Comparison of ENCODE assay signal across 8 cellular contexts in genomic region chr16:11976850-11977205, GRCh38. TPM values are rescaled to one million over a fixed set of nuclear protein-coding genes. Genes with fewer than 3 reads are reported as not detected.
A peak's percentile ranks its signal among the peaks of the same experiment; 100 is the strongest.
DNase-seq lines count a peak whose midpoint lies in the region; ATAC-seq and TF ChIP-seq lines count a peak whose summit lies in the region.

No MANE protein-coding gene starts in this region.

- H3K9me2 ChIP-seq in hepatocyte (replicated peaks; ENCODE audit: insufficient read depth) = no peaks in the 10 kb centered on the region

- H2AFZ ChIP-seq in hepatocyte = peak overlapping the region; percentile 91

- ATAC-seq in stimulated activated memory B cell treated with anti-CD40 and anti-IgM and Interleukin-4, amounts not matched to agents 10 μg/mL and 1 μg/mL and 100 μg/mL, for 72 hours = peak; percentile 14
- ATAC-seq in GM18868 (IDR thresholded peaks at IDR 0.05; ENCODE audit: unreplicated experiment) = no peak
- ATAC-seq in HG03469 (IDR thresholded peaks at IDR 0.05; ENCODE audit: unreplicated experiment) = no peak

- H3K9me3 ChIP-seq in hepatocyte (ENCODE audit: low read depth) = no peaks in the 10 kb centered on the region

- peaks cover 39% of the 10 kb centered on the region for H3K4me1 Mint-ChIP-seq in activated naive CD4-positive, alpha-beta T cell treated with anti-CD3 and anti-CD28 coated beads, Interleukin-2, amount 10 ng/mL, durations not matched to agents 7 days and 5 days
- H3K4me1 Mint-ChIP-seq in activated CD4-positive, alpha-beta memory T cell treated with anti-CD3 and anti-CD28 coated beads for 36 hours (ENCODE audit: low read depth) = peaks cover 33% of the 10 kb centered on the region
- H3K4me1 Mint-ChIP-seq in stimulated activated memory B cell treated with anti-CD40 and anti-IgM and Interleukin-4, amounts not matched to agents 10 μg/mL and 1 μg/mL and 100 μg/mL, for 72 hours = peaks cover 61% of the 10 kb centered on the region

- H3K36me3 Mint-ChIP-seq in activated naive CD4-positive, alpha-beta T cell treated with anti-CD3 and anti-CD28 coated beads, Interleukin-2, amount 10 ng/mL, durations not matched to agents 7 days and 5 days = peaks cover 6% of the 10 kb centered on the region
- H3K36me3 Mint-ChIP-seq in activated CD4-positive, alpha-beta memory T cell treated with anti-CD3 and anti-CD28 coated beads for 36 hours = peaks cover 2% of the 10 kb centered on the region
- H3K36me3 Mint-ChIP-seq in stimulated activated memory B cell treated with anti-CD40 and anti-IgM and Interleukin-4, amounts not matched to agents 10 μg/mL and 1 μg/mL and 100 μg/mL, for 72 hours = peaks cover 33% of the 10 kb centered on the region

- CTCF ChIA-PET in activated naive CD4-positive, alpha-beta T cell treated with anti-CD3 and anti-CD28 coated beads, Interleukin-2, amount 10 ng/mL, durations not matched to agents 7 days and 5 days (lab: Charles Lee) = interaction anchor here (2.6 kb wide), 1 partner anchor 91 kb away, joined by 9 read pairs; no protein-coding TSS in a partner anchor
- CTCF ChIA-PET in activated CD4-positive, alpha-beta memory T cell treated with anti-CD3 and anti-CD28 coated beads for 36 hours (lab: Charles Lee) = interaction anchor here (0.8 to 1.7 kb wide), 3 partner anchors 28 to 91 kb away, joined by 3 to 9 read pairs (median 7); partner anchors contain the start of gene GSPT1

- H3K36me3 ChIP-seq in hepatocyte (replicated peaks; ENCODE audit: insufficient read depth, low read depth) = no peaks in the 10 kb centered on the region

- peaks cover 45% of the 10 kb centered on the region for H3K79me2 ChIP-seq in hepatocyte

- WGBS in hepatocyte (ENCODE audit: low lambda C conversion rate, missing lambda C conversion rate) = 11% methylated on average over 3 of the region's 19 CpGs

- no peaks in the 10 kb centered on the region for H3K9me3 Mint-ChIP-seq in activated naive CD4-positive, alpha-beta T cell treated with anti-CD3 and anti-CD28 coated beads, Interleukin-2, amount 10 ng/mL, durations not matched to agents 7 days and 5 days
- H3K9me3 Mint-ChIP-seq in activated CD4-positive, alpha-beta memory T cell treated with anti-CD3 and anti-CD28 coated beads for 36 hours = no peaks in the 10 kb centered on the region
- no peaks in the 10 kb centered on the region for H3K9me3 Mint-ChIP-seq in stimulated activated memory B cell treated with anti-CD40 and anti-IgM and Interleukin-4, amounts not matched to agents 10 μg/mL and 1 μg/mL and 100 μg/mL, for 72 hours

- peak overlapping the region; percentile 37 for H3K27ac ChIP-seq in hepatocyte

- H4K20me1 ChIP-seq in hepatocyte (ENCODE audit: insufficient read depth, poor library complexity, severe bottlenecking) = no peaks in the 10 kb centered on the region

- intact Hi-C loops in activated CD4-positive, alpha-beta memory T cell treated with anti-CD3 and anti-CD28 coated beads for 36 hours (cut with micrococcal nuclease) = loop anchor here (1.0 to 5.0 kb wide), 3 partner anchors 61 to 125 kb away; partner anchors contain the start of gene RSL1D1

- POLR2A ChIA-PET in activated CD4-positive, alpha-beta memory T cell treated with anti-CD3 and anti-CD28 coated beads for 36 hours (lab: Charles Lee) = interaction anchor here (1.1 kb wide), 1 partner anchor 60 kb away, joined by 3 read pairs; no protein-coding TSS in a partner anchor

- TF ChIP-seq CTCF in hepatocyte (IDR thresholded peaks at IDR 0.05; ENCODE audit: poor library complexity) = no peak

- H3K4me3 Mint-ChIP-seq in activated naive CD4-positive, alpha-beta T cell treated with anti-CD3 and anti-CD28 coated beads, Interleukin-2, amount 10 ng/mL, durations not matched to agents 7 days and 5 days = peak overlapping the region; percentile 97
- peak overlapping the region; percentile 95 for H3K4me3 Mint-ChIP-seq in activated CD4-positive, alpha-beta memory T cell treated with anti-CD3 and anti-CD28 coated beads for 36 hours
- H3K4me3 Mint-ChIP-seq in stimulated activated memory B cell treated with anti-CD40 and anti-IgM and Interleukin-4, amounts not matched to agents 10 μg/mL and 1 μg/mL and 100 μg/mL, for 72 hours = peak overlapping the region; percentile 86

- peak overlapping the region; percentile 86 for H3K4me3 ChIP-seq in hepatocyte

- H3K4me2 ChIP-seq in hepatocyte = peak overlapping the region; percentile 99

- no peak for DNase-seq in activated naive CD4-positive, alpha-beta T cell treated with anti-CD3 and anti-CD28 coated beads, Interleukin-2, amount 10 ng/mL, durations not matched to agents 7 days and 5 days
- no peak for DNase-seq in activated naive CD4-positive, alpha-beta T cell treated with anti-CD3 and anti-CD28 coated beads, Interleukin-2, amount 50 U/mL, for 16 hours
- DNase-seq in activated CD4-positive, alpha-beta memory T cell treated with anti-CD3 and anti-CD28 coated beads for 36 hours = no peak
- DNase-seq in hepatocyte (ENCODE audit: low spot score) = no peak
- no peak for DNase-seq in stimulated activated CD4-positive, alpha-beta T cell treated with anti-CD3 and anti-CD28 coated beads, Interleukin-12 subunit alpha, Interleukin-12 subunit beta, amount 100 ng/mL, for 4 hours

- H3K27ac Mint-ChIP-seq in activated naive CD4-positive, alpha-beta T cell treated with anti-CD3 and anti-CD28 coated beads, Interleukin-2, amount 10 ng/mL, durations not matched to agents 7 days and 5 days = peak overlapping the region; percentile 89
- H3K27ac Mint-ChIP-seq in activated CD4-positive, alpha-beta memory T cell treated with anti-CD3 and anti-CD28 coated beads for 36 hours = peak overlapping the region; percentile 58
- peak overlapping the region; percentile 97 for H3K27ac Mint-ChIP-seq in stimulated activated memory B cell treated with anti-CD40 and anti-IgM and Interleukin-4, amounts not matched to agents 10 μg/mL and 1 μg/mL and 100 μg/mL, for 72 hours

- H3K4me1 ChIP-seq in hepatocyte (ENCODE audit: insufficient read depth) = peaks cover 4% of the 10 kb centered on the region

- H3K27me3 Mint-ChIP-seq in activated naive CD4-positive, alpha-beta T cell treated with anti-CD3 and anti-CD28 coated beads, Interleukin-2, amount 10 ng/mL, durations not matched to agents 7 days and 5 days = no peaks in the 10 kb centered on the region
- no peaks in the 10 kb centered on the region for H3K27me3 Mint-ChIP-seq in activated CD4-positive, alpha-beta memory T cell treated with anti-CD3 and anti-CD28 coated beads for 36 hours
- no peaks in the 10 kb centered on the region for H3K27me3 Mint-ChIP-seq in stimulated activated memory B cell treated with anti-CD40 and anti-IgM and Interleukin-4, amounts not matched to agents 10 μg/mL and 1 μg/mL and 100 μg/mL, for 72 hours

- no peaks in the 10 kb centered on the region for H3K27me3 ChIP-seq in hepatocyte

RNA-seq across cellular contexts. Expression of gene SNX29, which starts 0.3 kb away (rescaled TPM):
- 1 to 10 TPM; 6.4 to 8.0 TPM for total RNA-seq in activated CD4-positive, alpha-beta memory T cell treated with anti-CD3 and anti-CD28 coated beads for 36 hours
- 5.3 and 7.5 TPM in 2 replicates for total RNA-seq in hepatocyte
- 17.4 and 23.9 TPM in 2 replicates for polyA plus RNA-seq in hepatocyte

RNA-seq across cellular contexts. Expression of gene TNFRSF17, which starts 11.8 kb away (rescaled TPM):
- not detected for total RNA-seq in activated CD4-positive, alpha-beta memory T cell treated with anti-CD3 and anti-CD28 coated beads for 36 hours
- not detected in 2 replicates for total RNA-seq in hepatocyte
- not detected in 2 replicates for polyA plus RNA-seq in hepatocyte

RNA-seq across cellular contexts. Expression of gene NPIPB2, which starts 35.0 kb away (rescaled TPM):
- total RNA-seq in activated CD4-positive, alpha-beta memory T cell treated with anti-CD3 and anti-CD28 coated beads for 36 hours = 1 to 10 TPM; 6.3 to 7.6 TPM
- 5.5 and 5.8 TPM in 2 replicates for total RNA-seq in hepatocyte
- 12.2 and 15.4 TPM in 2 replicates for polyA plus RNA-seq in hepatocyte
